Comparison of ENCODE assay signal across 1 cellular context in genomic region chr10:72273410-72274212, GRCh38.
TF ChIP-seq lines count a peak whose summit lies in the region.

A gene with protein sequence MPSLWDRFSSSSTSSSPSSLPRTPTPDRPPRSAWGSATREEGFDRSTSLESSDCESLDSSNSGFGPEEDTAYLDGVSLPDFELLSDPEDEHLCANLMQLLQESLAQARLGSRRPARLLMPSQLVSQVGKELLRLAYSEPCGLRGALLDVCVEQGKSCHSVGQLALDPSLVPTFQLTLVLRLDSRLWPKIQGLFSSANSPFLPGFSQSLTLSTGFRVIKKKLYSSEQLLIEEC (plus strand): TSS chr10:72273924. CDS start chr10:72274217, 293 bp downstream.

TF ChIP-seq in HepG2, 621 proteins besides CTCF, POLR2A, EP300 and RAD21 (continued from another document and continues in another):
- TF ChIP-seq ZNF414 (CRISPR knock-in tag; IDR thresholded peaks at IDR 0.05) = peak; percentile 84
- no peak; the same call in 1 of the 2 replicates for TF ChIP-seq HNF1A (IDR thresholded peaks at IDR 0.05; ENCODE audit: low read depth)
- peak; percentile 43; the same call in 1 of the 2 replicates for TF ChIP-seq HNF1A (CRISPR knock-in tag; IDR thresholded peaks at IDR 0.05; ENCODE audit: borderline replicate concordance)
- peak; percentile 99 for TF ChIP-seq ZNF138 (CRISPR knock-in tag; IDR thresholded peaks at IDR 0.05; ENCODE audit: low read depth)
- TF ChIP-seq, protein P1, sequence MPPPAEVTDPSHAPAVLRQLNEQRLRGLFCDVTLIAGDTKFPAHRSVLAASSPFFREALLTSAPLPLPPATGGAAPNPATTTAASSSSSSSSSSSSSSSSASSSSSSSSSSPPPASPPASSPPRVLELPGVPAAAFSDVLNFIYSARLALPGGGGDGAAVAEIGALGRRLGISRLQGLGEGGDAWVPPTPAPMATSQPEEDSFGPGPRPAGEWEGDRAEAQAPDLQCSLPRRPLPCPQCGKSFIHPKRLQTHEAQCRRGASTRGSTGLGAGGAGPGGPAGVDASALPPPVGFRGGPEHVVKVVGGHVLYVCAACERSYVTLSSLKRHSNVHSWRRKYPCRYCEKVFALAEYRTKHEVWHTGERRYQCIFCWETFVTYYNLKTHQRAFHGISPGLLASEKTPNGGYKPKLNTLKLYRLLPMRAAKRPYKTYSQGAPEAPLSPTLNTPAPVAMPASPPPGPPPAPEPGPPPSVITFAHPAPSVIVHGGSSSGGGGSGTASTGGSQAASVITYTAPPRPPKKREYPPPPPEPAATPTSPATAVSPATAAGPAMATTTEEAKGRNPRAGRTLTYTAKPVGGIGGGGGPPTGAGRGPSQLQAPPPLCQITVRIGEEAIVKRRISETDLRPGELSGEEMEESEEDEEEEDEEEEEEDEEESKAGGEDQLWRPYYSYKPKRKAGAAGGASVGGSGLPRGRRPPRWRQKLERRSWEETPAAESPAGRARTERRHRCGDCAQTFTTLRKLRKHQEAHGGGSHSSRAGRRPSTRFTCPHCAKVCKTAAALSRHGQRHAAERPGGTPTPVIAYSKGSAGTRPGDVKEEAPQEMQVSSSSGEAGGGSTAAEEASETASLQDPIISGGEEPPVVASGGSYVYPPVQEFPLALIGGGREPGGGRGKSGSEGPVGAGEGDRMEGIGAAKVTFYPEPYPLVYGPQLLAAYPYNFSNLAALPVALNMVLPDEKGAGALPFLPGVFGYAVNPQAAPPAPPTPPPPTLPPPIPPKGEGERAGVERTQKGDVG (CRISPR knock-in tag; IDR thresholded peaks at IDR 0.05; ENCODE audit: borderline replicate concordance) = peak; percentile 68
- TF ChIP-seq MEIS2 (CRISPR knock-in tag; IDR thresholded peaks at IDR 0.05) = peak; percentile 83; the same call in 1 of the 2 replicates
- TF ChIP-seq, protein P2, sequence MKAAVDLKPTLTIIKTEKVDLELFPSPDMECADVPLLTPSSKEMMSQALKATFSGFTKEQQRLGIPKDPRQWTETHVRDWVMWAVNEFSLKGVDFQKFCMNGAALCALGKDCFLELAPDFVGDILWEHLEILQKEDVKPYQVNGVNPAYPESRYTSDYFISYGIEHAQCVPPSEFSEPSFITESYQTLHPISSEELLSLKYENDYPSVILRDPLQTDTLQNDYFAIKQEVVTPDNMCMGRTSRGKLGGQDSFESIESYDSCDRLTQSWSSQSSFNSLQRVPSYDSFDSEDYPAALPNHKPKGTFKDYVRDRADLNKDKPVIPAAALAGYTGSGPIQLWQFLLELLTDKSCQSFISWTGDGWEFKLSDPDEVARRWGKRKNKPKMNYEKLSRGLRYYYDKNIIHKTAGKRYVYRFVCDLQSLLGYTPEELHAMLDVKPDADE (CRISPR knock-in tag; IDR thresholded peaks at IDR 0.05) = peak; percentile 57; the same call in 1 of the 2 replicates
- peak; percentile 85 for TF ChIP-seq ZNF441 (CRISPR knock-in tag; IDR thresholded peaks at IDR 0.05; ENCODE audit: borderline replicate concordance)
- TF ChIP-seq, protein P3, sequence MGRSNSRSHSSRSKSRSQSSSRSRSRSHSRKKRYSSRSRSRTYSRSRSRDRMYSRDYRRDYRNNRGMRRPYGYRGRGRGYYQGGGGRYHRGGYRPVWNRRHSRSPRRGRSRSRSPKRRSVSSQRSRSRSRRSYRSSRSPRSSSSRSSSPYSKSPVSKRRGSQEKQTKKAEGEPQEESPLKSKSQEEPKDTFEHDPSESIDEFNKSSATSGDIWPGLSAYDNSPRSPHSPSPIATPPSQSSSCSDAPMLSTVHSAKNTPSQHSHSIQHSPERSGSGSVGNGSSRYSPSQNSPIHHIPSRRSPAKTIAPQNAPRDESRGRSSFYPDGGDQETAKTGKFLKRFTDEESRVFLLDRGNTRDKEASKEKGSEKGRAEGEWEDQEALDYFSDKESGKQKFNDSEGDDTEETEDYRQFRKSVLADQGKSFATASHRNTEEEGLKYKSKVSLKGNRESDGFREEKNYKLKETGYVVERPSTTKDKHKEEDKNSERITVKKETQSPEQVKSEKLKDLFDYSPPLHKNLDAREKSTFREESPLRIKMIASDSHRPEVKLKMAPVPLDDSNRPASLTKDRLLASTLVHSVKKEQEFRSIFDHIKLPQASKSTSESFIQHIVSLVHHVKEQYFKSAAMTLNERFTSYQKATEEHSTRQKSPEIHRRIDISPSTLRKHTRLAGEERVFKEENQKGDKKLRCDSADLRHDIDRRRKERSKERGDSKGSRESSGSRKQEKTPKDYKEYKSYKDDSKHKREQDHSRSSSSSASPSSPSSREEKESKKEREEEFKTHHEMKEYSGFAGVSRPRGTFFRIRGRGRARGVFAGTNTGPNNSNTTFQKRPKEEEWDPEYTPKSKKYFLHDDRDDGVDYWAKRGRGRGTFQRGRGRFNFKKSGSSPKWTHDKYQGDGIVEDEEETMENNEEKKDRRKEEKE (IDR thresholded peaks at IDR 0.05) = no peak
- TF ChIP-seq STAG1 (CRISPR knock-in tag; IDR thresholded peaks at IDR 0.05) = no peak; the same call in none of the 2 replicates
- TF ChIP-seq YY1 (IDR thresholded peaks at IDR 0.05; ENCODE audit: insufficient read depth, insufficient replicate concordance, low read depth, low read length) = peak; percentile 63
- peak; percentile 83; the same call in 1 of the 2 replicates for TF ChIP-seq KAT7 (CRISPR knock-in tag; IDR thresholded peaks at IDR 0.05; ENCODE audit: borderline replicate concordance)
- TF ChIP-seq ZNF350 (CRISPR knock-in tag; IDR thresholded peaks at IDR 0.05; ENCODE audit: borderline replicate concordance, low read depth) = peak; percentile 57
- TF ChIP-seq ZBTB7A (CRISPR knock-in tag; IDR thresholded peaks at IDR 0.05) = peak; percentile 66; the same call in 1 of the 2 replicates
- TF ChIP-seq POLR2AphosphoS5 (IDR thresholded peaks at IDR 0.05; ENCODE audit: low read depth, low read length) = peak; percentile 100
- peak; percentile 87 for TF ChIP-seq ZNF878 (CRISPR knock-in tag; IDR thresholded peaks at IDR 0.05)
- no peak for TF ChIP-seq ZBTB42 (CRISPR knock-in tag; IDR thresholded peaks at IDR 0.05)
- TF ChIP-seq ZNF337 (CRISPR knock-in tag; IDR thresholded peaks at IDR 0.05; ENCODE audit: borderline replicate concordance, low read depth) = no peak
- TF ChIP-seq ELK4 (CRISPR knock-in tag; IDR thresholded peaks at IDR 0.05; ENCODE audit: borderline replicate concordance) = peak; percentile 73; the same call in 1 of the 2 replicates
- TF ChIP-seq MYC (CRISPR knock-in tag; IDR thresholded peaks at IDR 0.05; ENCODE audit: borderline replicate concordance) = peak; percentile 90
- TF ChIP-seq MTERF4 (CRISPR knock-in tag; IDR thresholded peaks at IDR 0.05) = peak; percentile 88; the same call in 1 of the 2 replicates
- 0 out of 2 replicates have a peak, but pooled peaks have one; percentile 54 for TF ChIP-seq SIN3B (IDR thresholded peaks at IDR 0.05; ENCODE audit: low read length)
- TF ChIP-seq HOXA7 (CRISPR knock-in tag; IDR thresholded peaks at IDR 0.05) = no peak
- peak; percentile 50; the same call in 1 of the 2 replicates for TF ChIP-seq ZBTB14 (CRISPR knock-in tag; IDR thresholded peaks at IDR 0.05)
- peak; percentile 98 for TF ChIP-seq KLF9 (CRISPR knock-in tag; IDR thresholded peaks at IDR 0.05; ENCODE audit: low read depth)
- peak; percentile 39; the same call in 1 of the 2 replicates for TF ChIP-seq MZF1 (CRISPR knock-in tag; IDR thresholded peaks at IDR 0.05; ENCODE audit: borderline replicate concordance)
- TF ChIP-seq, protein P4, sequence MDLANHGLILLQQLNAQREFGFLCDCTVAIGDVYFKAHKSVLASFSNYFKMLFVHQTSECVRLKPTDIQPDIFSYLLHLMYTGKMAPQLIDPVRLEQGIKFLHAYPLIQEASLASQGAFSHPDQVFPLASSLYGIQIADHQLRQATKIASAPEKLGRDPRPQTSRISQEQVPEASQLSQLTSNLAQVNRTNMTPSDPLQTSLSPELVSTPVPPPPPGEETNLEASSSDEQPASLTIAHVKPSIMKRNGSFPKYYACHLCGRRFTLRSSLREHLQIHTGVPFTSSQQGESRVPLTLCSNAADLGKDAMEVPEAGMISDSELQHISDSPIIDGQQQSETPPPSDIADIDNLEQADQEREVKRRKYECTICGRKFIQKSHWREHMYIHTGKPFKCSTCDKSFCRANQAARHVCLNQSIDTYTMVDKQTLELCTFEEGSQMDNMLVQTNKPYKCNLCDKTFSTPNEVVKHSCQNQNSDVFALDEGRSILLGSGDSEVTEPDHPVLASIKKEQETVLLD (CRISPR knock-in tag; IDR thresholded peaks at IDR 0.05; ENCODE audit: low read depth) = no peak
- TF ChIP-seq, protein P5, sequence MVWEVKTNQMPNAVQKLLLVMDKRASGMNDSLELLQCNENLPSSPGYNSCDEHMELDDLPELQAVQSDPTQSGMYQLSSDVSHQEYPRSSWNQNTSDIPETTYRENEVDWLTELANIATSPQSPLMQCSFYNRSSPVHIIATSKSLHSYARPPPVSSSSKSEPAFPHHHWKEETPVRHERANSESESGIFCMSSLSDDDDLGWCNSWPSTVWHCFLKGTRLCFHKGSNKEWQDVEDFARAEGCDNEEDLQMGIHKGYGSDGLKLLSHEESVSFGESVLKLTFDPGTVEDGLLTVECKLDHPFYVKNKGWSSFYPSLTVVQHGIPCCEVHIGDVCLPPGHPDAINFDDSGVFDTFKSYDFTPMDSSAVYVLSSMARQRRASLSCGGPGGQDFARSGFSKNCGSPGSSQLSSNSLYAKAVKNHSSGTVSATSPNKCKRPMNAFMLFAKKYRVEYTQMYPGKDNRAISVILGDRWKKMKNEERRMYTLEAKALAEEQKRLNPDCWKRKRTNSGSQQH (CRISPR knock-in tag; IDR thresholded peaks at IDR 0.05; ENCODE audit: low read depth) = peak; percentile 96
- TF ChIP-seq, protein P6, sequence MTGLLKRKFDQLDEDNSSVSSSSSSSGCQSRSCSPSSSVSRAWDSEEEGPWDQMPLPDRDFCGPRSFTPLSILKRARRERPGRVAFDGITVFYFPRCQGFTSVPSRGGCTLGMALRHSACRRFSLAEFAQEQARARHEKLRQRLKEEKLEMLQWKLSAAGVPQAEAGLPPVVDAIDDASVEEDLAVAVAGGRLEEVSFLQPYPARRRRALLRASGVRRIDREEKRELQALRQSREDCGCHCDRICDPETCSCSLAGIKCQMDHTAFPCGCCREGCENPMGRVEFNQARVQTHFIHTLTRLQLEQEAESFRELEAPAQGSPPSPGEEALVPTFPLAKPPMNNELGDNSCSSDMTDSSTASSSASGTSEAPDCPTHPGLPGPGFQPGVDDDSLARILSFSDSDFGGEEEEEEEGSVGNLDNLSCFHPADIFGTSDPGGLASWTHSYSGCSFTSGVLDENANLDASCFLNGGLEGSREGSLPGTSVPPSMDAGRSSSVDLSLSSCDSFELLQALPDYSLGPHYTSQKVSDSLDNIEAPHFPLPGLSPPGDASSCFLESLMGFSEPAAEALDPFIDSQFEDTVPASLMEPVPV (CRISPR knock-in tag; IDR thresholded peaks at IDR 0.05) = no peak; the same call in 1 of the 2 replicates
- peak; percentile 23; the same call in 1 of the 2 replicates for TF ChIP-seq JUND (CRISPR knock-in tag; IDR thresholded peaks at IDR 0.05)
- peak; percentile 13 for TF ChIP-seq HDAC1 (CRISPR knock-in tag; IDR thresholded peaks at IDR 0.05)
- peak; percentile 23; the same call in 1 of the 2 replicates for TF ChIP-seq ZSCAN25 (CRISPR knock-in tag; IDR thresholded peaks at IDR 0.05)
